Comparison of ENCODE assay signal across 16 cellular contexts in the genomic region with DNA sequence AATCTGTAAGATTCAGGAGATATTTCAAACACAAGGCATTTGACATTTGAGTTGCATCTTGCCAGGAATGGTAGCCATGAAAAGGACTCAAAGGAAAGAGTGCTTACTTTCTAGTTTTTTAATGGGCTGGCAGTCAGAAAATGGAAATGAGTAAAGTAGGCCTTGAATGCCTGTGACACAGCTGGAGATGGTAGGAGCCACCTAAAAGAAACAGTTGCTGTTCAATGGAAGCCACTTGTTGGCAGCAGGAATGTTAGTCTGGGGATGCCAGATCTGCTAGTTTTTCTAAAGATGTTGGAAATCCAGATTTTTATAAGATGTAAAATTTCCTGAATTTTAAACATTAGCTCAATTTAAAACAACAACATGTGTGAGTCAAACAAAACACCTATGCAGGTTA. TPM values are rescaled to one million over a fixed set of nuclear protein-coding genes. Genes with fewer than 3 reads are reported as not detected.
DNase-seq lines count a peak whose midpoint lies in the region; ATAC-seq and TF ChIP-seq lines count a peak whose summit lies in the region.
"Had no signal": no experiment of that assay in that cellular context is flagged by ENCODE, and none has a peak within 500 bp of the region (broad histone marks: within the 10 kb centered on the region; RNA-seq: fewer than 3 reads in every experiment).

No MANE protein-coding gene starts in this region.

- DNase-seq in GM23338 (ENCODE audit: low spot score) (no peak), adrenal gland (no peak), lung (ENCODE audit: low spot score) (no peak), stomach (no peak), DMS53 (lab: John Stamatoyannopoulos, UW) (no peak), D341Med (ENCODE audit: low spot score) (no peak), GM20000 (ENCODE audit: low spot score) (no peak)
- DNase-seq: activated CD4-positive, alpha-beta T cell treated with anti-CD3 and anti-CD28 coated beads, Interleukin-2, amount 50 U/mL, for 1 hour; activated T-cell treated with anti-CD3 and anti-CD28 coated beads, Interleukin-2, amount 50 U/mL, for 1 hour; central memory CD4-positive, alpha-beta T cell; GOT3; NK-92 treated with Interleukin-12 subunit alpha and Interleukin-12 subunit beta, amount 100 ng/mL, for 24 hours; posterior cingulate gyrus; SIG-M5 had no signal

- H3K9me3 ChIP-seq in adrenal gland (replicated peaks in 1 of 3): no peaks in the 10 kb centered on the region
- no peaks in the 10 kb centered on the region for H3K9me3 ChIP-seq in lung (ENCODE audit: control insufficient read depth in 2 of 2, insufficient read depth in 1 of 2, low read length in 1 of 2)
- no peaks in the 10 kb centered on the region for H3K9me3 ChIP-seq in stomach

- H3F3A ChIP-seq in GM23338 (replicated peaks; ENCODE audit: low read depth): 0 out of 2 replicates have a peak, but pooled peaks cover 3% of the 10 kb centered on the region

- TF ChIP-seq EP300 in stomach (IDR thresholded peaks at IDR 0.05): no peak

- H3K79me2 ChIP-seq in GM23338 (replicated peaks; ENCODE audit: insufficient read depth): peaks cover 100% of the 10 kb centered on the region

- H3K4me3 Mint-ChIP-seq in GM23338: no peak overlapping the region; the same call in 2 of the 3 replicates

- H3K4me2 ChIP-seq in GM23338: peak overlapping the region; percentile 29

- peaks cover 14% of the 10 kb centered on the region for H3K27me3 ChIP-seq in GM23338 (ENCODE audit: insufficient read depth)
- no peaks in the 10 kb centered on the region for H3K27me3 ChIP-seq in adrenal gland
- H3K27me3 ChIP-seq in lung (ENCODE audit: control insufficient read depth, insufficient read depth): no peaks in the 10 kb centered on the region
- no peaks in the 10 kb centered on the region for H3K27me3 ChIP-seq in stomach

- H2AFZ ChIP-seq in GM23338: no peak overlapping the region

- H3K4me1 Mint-ChIP-seq in GM23338: peaks cover 78% of the 10 kb centered on the region

- TF ChIP-seq POLR2A in adrenal gland (IDR thresholded peaks at IDR 0.05) (no peak), stomach (IDR thresholded peaks at IDR 0.05) (no peak)

- intact Hi-C loops in adrenal gland (cut with DNase I) (no loop called here), stomach (cut with DNase I; ENCODE audit: low total_unique reads) (no loop called here)

- H3K27me3 Mint-ChIP-seq in GM23338 (ENCODE audit: insufficient read depth, low read depth, poor library complexity): peaks cover 3% of the 10 kb centered on the region

- H3K27ac ChIP-seq in GM23338 (ENCODE audit: low read depth) (no peak overlapping the region), adrenal gland (peak overlapping the region in 4 of 5 donors; percentile 1 to 75 (median 66)), lung (ENCODE audit: low read depth in 1 of 2, low read length in 1 of 2) (peak overlapping the region; percentile 5 to 23), stomach (peak overlapping the region in 4 of 5 donors; percentile 30 to 72 (median 56))

- TF ChIP-seq CTCF in GM23338 (conservative IDR thresholded peaks at IDR 0.05; ENCODE audit: low read depth in 2 of 2) (no peak), adrenal gland (IDR thresholded peaks at IDR 0.05) (no peak), lung (IDR thresholded peaks at IDR 0.05; ENCODE audit: control extremely low read depth, extremely low read depth) (no peak), stomach (IDR thresholded peaks at IDR 0.05) (no peak), GM20000 (IDR thresholded peaks at IDR 0.05; ENCODE audit: extremely low read depth, missing control alignments) (no peak)

- no peak overlapping the region for H3K27ac Mint-ChIP-seq in GM23338
- H3K27ac Mint-ChIP-seq: activated naive CD4-positive, alpha-beta T cell treated with anti-CD3 and anti-CD28 coated beads, Interleukin-2, amount 50 U/mL, for 72 hours had no signal

- ATAC-seq in GM23338: peak; percentile 15
- ATAC-seq in lung (ENCODE audit: insufficient read depth, low FRiP score): no peak
- ATAC-seq in HG03045 (IDR thresholded peaks at IDR 0.05; ENCODE audit: unreplicated experiment): no peak
- ATAC-seq: activated naive CD4-positive, alpha-beta T cell treated with anti-CD3 and anti-CD28 coated beads, Interleukin-2, amount 50 U/mL, for 72 hours had no signal

- H3K36me3 Mint-ChIP-seq in GM23338 (ENCODE audit: low read depth): no peaks in the 10 kb centered on the region
- H3K36me3 Mint-ChIP-seq: activated naive CD4-positive, alpha-beta T cell treated with anti-CD3 and anti-CD28 coated beads, Interleukin-2, amount 50 U/mL, for 72 hours had no signal

- no peaks in the 10 kb centered on the region for H3K9me2 ChIP-seq in GM23338 (ENCODE audit: insufficient read depth)

- peaks cover 49% of the 10 kb centered on the region for H4K20me1 ChIP-seq in GM23338 (replicated peaks; ENCODE audit: insufficient read depth)

- peaks cover 86% of the 10 kb centered on the region for H3K4me1 ChIP-seq in GM23338 (ENCODE audit: insufficient read depth)
- peaks cover 53 to 54% of the 10 kb centered on the region in 2 donors for H3K4me1 ChIP-seq in adrenal gland (replicated peaks in 1 of 2)
- H3K4me1 ChIP-seq in lung (ENCODE audit: control insufficient read depth in 2 of 2, insufficient read depth in 2 of 2, low read length in 2 of 2): peaks cover 2 to 19% of the 10 kb centered on the region in 2 donors
- peaks cover 26 to 66% (median 48%) of the 10 kb centered on the region in 4 donors for H3K4me1 ChIP-seq in stomach

- no peaks in the 10 kb centered on the region for H3K9me3 Mint-ChIP-seq in GM23338
- H3K9me3 Mint-ChIP-seq: activated naive CD4-positive, alpha-beta T cell treated with anti-CD3 and anti-CD28 coated beads, Interleukin-2, amount 50 U/mL, for 72 hours had no signal

- H3K36me3 ChIP-seq in GM23338 (ENCODE audit: insufficient read depth) (no peaks in the 10 kb centered on the region), adrenal gland (replicated peaks in 1 of 2) (no peaks in the 10 kb centered on the region), lung (ENCODE audit: control insufficient read depth in 2 of 2, insufficient read depth in 2 of 2, low read length in 2 of 2) (no peaks in the 10 kb centered on the region), stomach (no peaks in the 10 kb centered on the region)

- H3K4me3 ChIP-seq in GM23338: no peak overlapping the region
- peak overlapping the region in 1 of 4 donors; percentile 24 for H3K4me3 ChIP-seq in adrenal gland
- H3K4me3 ChIP-seq in lung: no peak overlapping the region
- no peak overlapping the region for H3K4me3 ChIP-seq in stomach

RNA-seq across cellular contexts. Expression of a gene that starts 43.6 kb away (rescaled TPM):
- total RNA-seq in GM23338 (2014; rRNA removed; shearing (Covaris generic)): 40.7 and 43.7 TPM in 2 replicates
- 10.9 and 12.6 TPM in 2 replicates for polyA plus RNA-seq in GM23338 (2016; fragmentation: Nextera tagmentation; extraction: Ambion mirVana)
- 10 to 100 TPM; 21.1 to 43.1 (median 32.7) TPM for total RNA-seq in adrenal gland
- polyA plus RNA-seq in adrenal gland: 10 to 100 TPM; 14.8 to 23.6 (median 15.8) TPM
- 10 to 100 TPM; 16.0 to 49.6 TPM for total RNA-seq in lung
- 1 to 10 TPM; 4.7 to 9.0 TPM for polyA plus RNA-seq in lung
- total RNA-seq in stomach: 10 to 100 TPM in 2 of 5 donors, 1 to 10 TPM in 3; 1.4 to 22.8 (median 6.7) TPM
- 1 to 10 TPM; 2.8 to 4.4 (median 3.7) TPM for polyA plus RNA-seq in stomach
